In genomic region chrX:115345654-115346014, GRCh38 we compare ENCODE assay signal across 1 cellular context.
TF ChIP-seq lines count a peak whose summit lies in the region.

No MANE protein-coding gene starts in this region.

TF ChIP-seq in H1, 55 proteins besides CTCF, POLR2A, EP300 and RAD21:
- TF ChIP-seq SIRT6 (IDR thresholded peaks at IDR 0.05; ENCODE audit: low read length) (no peak), SP1 (IDR thresholded peaks at IDR 0.05; ENCODE audit: low read depth, low read length) (no peak), KDM1A (IDR thresholded peaks at IDR 0.05; ENCODE audit: borderline replicate concordance, low read length) (no peak), RFX5 (IDR thresholded peaks at IDR 0.05; ENCODE audit: borderline replicate concordance, low read depth, low read length) (no peak), ASH2L (IDR thresholded peaks at IDR 0.05; ENCODE audit: low read length) (no peak), EGR1 (IDR thresholded peaks at IDR 0.05; ENCODE audit: borderline replicate concordance, low read depth, low read length) (no peak), CHD1 (IDR thresholded peaks at IDR 0.05; ENCODE audit: low read depth, low read length) (no peak), FOSL1 (IDR thresholded peaks at IDR 0.05; ENCODE audit: insufficient read depth, low read depth, low read length) (no peak), NRF1 (IDR thresholded peaks at IDR 0.05; ENCODE audit: low read depth, low read length) (no peak), CHD2 (IDR thresholded peaks at IDR 0.05; ENCODE audit: low read length) (no peak), BACH1 (IDR thresholded peaks at IDR 0.05; ENCODE audit: low read length) (no peak)
